Comparison of ENCODE assay signal across 8 cellular contexts in the genomic region with DNA sequence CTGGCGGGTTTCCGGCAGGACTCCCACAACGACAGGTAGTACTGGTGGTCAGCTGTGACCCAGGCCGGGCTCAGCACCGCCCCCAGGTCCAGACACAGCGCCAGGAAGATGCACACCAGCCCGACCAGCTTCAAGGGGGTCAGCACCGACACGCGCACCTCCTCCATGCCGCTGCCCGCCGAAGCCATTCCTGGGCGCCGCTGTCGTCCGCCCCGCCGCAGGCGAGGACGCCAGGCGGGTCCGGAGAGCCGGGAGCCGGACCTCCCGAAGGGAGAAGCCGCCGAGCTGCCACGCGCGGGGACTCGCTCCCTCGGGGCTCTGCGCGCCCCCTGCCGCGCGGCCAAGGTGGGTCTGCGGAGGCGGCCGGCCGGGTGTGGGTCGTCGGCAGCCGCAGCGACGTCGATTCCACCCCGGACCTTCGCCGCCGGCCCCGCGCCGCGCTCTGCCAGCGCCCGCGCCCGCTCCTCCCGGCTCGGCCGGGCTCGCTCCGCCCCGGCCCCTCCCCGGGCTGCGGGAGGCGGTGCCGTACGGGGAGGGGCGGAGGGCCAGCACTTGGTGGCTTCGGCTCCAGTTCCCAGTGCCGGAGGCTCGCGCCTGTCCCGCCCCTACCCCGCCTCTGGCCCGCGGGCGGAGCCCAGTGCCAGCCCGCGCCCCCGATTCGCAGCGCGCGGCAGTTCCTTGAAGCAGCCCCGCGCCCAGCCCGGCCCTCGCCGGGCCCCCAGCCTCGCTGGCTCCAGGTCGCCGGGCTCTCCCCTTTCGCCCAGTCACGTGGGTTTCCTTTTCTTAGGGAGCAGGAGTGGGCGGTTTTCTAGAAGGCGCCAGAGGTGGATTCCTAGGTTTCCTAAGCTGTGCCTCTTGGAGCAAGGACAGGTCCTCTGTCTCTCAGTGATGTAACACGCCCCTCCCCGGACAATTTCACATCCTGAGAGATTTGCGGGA. TPM values are rescaled to one million over a fixed set of nuclear protein-coding genes. Genes with fewer than 3 reads are reported as not detected.
DNase-seq lines count a peak whose midpoint lies in the region; ATAC-seq and TF ChIP-seq lines count a peak whose summit lies in the region.

TMEM47 (minus strand) TSS at position 444 of the 939 bp plus-strand sequence; CDS start at position 188, 256 bp downstream.

- 0 to 19% (median 1%) methylated on average over 19 to 98 of the region's 103 CpGs for WGBS in psoas muscle, 3 donors

- peak within 1 kb of the TSS; percentile 64 for H3K4me3 ChIP-seq in psoas muscle
- H3K4me3 ChIP-seq in CD8-positive, alpha-beta memory T cell (ENCODE audit: low read length), result no peak within 1 kb of the TSS

- no peaks in the 10 kb centered on the region for H3K27me3 ChIP-seq in psoas muscle (ENCODE audit: insufficient read depth in 3 of 3, low read length in 2 of 3)
- H3K27me3 ChIP-seq in CD8-positive, alpha-beta memory T cell (ENCODE audit: insufficient read depth, low read length, poor library complexity, severe bottlenecking), result no peaks in the 10 kb centered on the region

- no peaks in the 10 kb centered on the region for H3K36me3 ChIP-seq in psoas muscle (ENCODE audit: insufficient read depth in 1 of 2, low read depth in 1 of 2)
- no peaks in the 10 kb centered on the region for H3K36me3 ChIP-seq in CD8-positive, alpha-beta memory T cell (ENCODE audit: insufficient read depth, low read length)

- peak within 1 kb of the TSS; percentile 82 for H3K27ac ChIP-seq in psoas muscle
- no peak within 1 kb of the TSS for H3K27ac ChIP-seq in CD8-positive, alpha-beta memory T cell (ENCODE audit: low read depth, low read length)

- peaks cover 0 to 3% (median 0%) of the 10 kb centered on the region in 3 donors for H3K36me3 Mint-ChIP-seq in CD8-positive, alpha-beta memory T cell

- H3K27me3 Mint-ChIP-seq in CD8-positive, alpha-beta memory T cell, result peaks cover 10 to 16% of the 10 kb centered on the region in 2 donors

- peaks cover 9% of the 10 kb centered on the region for H3K4me1 ChIP-seq in psoas muscle
- H3K4me1 ChIP-seq in CD8-positive, alpha-beta memory T cell (ENCODE audit: insufficient read depth, low read length), result no peaks in the 10 kb centered on the region

- no peak for TF ChIP-seq CTCF in GM10266 (IDR thresholded peaks at IDR 0.05; ENCODE audit: control insufficient read depth, insufficient read depth, low read depth, missing control alignments)
- no peak for TF ChIP-seq CTCF in psoas muscle (IDR thresholded peaks at IDR 0.05)

- peaks cover 0 to 21% (median 10%) of the 10 kb centered on the region in 5 donors for H3K9me3 Mint-ChIP-seq in CD8-positive, alpha-beta memory T cell

- ATAC-seq in left ventricle myocardium superior (peak; percentile 98), psoas muscle (peak; percentile 90 to 95 (median 92))

- intact Hi-C loops in left ventricle myocardium superior (cut with micrococcal nuclease), result no loop called here
- intact Hi-C loops in psoas muscle (cut with DNase I), result loop anchor here in 1 of 2 donors (10.0 kb wide), 1 partner anchor 208 kb away; no protein-coding TSS in a partner anchor

- no peak within 1 kb of the TSS for H3K27ac Mint-ChIP-seq in CD8-positive, alpha-beta memory T cell

- CTCF ChIA-PET in CD8-positive, alpha-beta memory T cell (lab: Charles Lee), result no interaction called here

- no peak within 1 kb of the TSS for H3K4me3 Mint-ChIP-seq in CD8-positive, alpha-beta memory T cell

- peaks cover 0 to 9% (median 3%) of the 10 kb centered on the region in 3 donors for H3K4me1 Mint-ChIP-seq in CD8-positive, alpha-beta memory T cell

- POLR2A ChIA-PET in CD8-positive, alpha-beta memory T cell (lab: Charles Lee), result no interaction called here

- no peaks in the 10 kb centered on the region for H3K9me3 ChIP-seq in psoas muscle
- H3K9me3 ChIP-seq in CD8-positive, alpha-beta memory T cell (ENCODE audit: low read length), result no peaks in the 10 kb centered on the region

- DNase-seq in GM10266 (ENCODE audit: extremely low spot score) (peak; percentile 12), NCI-H1417 treated with DMSO at 0.1 percent for 48 hours (lab: John Stamatoyannopoulos, UW) (peak; percentile 34), anterior cingulate cortex (lab: John Stamatoyannopoulos, UW) (peak in 55 of 58 donors; percentile 1 to 76 (median 41)), left ventricle myocardium superior (peak; percentile 84), psoas muscle (peak; percentile 72 to 84), NOMO-1 treated with dmso at 0.1 percent for 144 hours (lab: John Stamatoyannopoulos, UW; ENCODE audit: unreplicated experiment) (no peak), OCI-M1 (lab: John Stamatoyannopoulos, UW) (no peak)
- no peak for DNase-seq in CD8-positive, alpha-beta memory T cell

RNA-seq across cellular contexts. Expression of gene TMEM47, which starts in this region (rescaled TPM):
- total RNA-seq in left ventricle myocardium superior (32.1 TPM), psoas muscle (10 to 100 TPM; 17.3 to 34.3 (median 28.5) TPM)
- 10 to 100 TPM in 2 of 3 donors, 1 to 10 TPM in 1; 8.9 to 21.9 (median 11.0) TPM for polyA plus RNA-seq in psoas muscle
- not detected for total RNA-seq in CD8-positive, alpha-beta memory T cell
- polyA plus RNA-seq in CD8-positive, alpha-beta memory T cell, result not detected

Comparison
In these comparisons a context has a peak if more than half of its experiments do, and no peak if none do; other contexts are left out.
1. RNA of gene TMEM47 (total RNA-seq): 32.1 TPM in left ventricle myocardium superior (single experiment) and 17.3 to 34.3 TPM in psoas muscle; not detected in CD8-positive, alpha-beta memory T cell; every median in the first group is over 10 times any median in the second.
2. DNase-seq: peak in GM10266 (single experiment), NCI-H1417 treated with DMSO at 0.1 percent for 48 hours (single experiment), anterior cingulate cortex (55 of 58), left ventricle myocardium superior (single experiment) and psoas muscle (2 of 2); none in NOMO-1 treated with dmso at 0.1 percent for 144 hours (single experiment), CD8-positive, alpha-beta memory T cell (0 of 5) and OCI-M1 (single experiment).